Comparison of ENCODE assay signal across 10 cellular contexts in the genomic region with DNA sequence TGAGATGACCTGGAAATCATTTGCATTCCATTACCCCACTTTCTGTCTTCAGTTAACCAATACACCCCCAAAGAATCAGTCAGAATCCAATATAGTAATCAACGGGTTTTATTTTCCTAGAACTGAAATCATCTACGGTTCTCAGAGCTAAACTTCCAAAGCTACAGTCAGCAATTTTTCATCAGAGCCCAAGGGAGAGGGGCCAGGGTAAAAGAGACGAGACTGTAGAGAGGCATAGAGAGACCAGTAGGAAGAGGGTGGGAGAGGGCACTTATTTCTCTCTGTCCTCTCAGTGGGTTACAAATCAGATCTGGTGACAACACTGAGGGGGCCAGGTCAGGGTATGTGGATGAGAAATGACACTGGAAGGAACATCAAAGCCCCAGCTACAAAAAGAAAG. TPM values are rescaled to one million over a fixed set of nuclear protein-coding genes. Genes with fewer than 3 reads are reported as not detected.
DNase-seq lines count a peak whose midpoint lies in the region; ATAC-seq and TF ChIP-seq lines count a peak whose summit lies in the region.
"Had no signal": no experiment of that assay in that cellular context is flagged by ENCODE, and none has a peak within 500 bp of the region (broad histone marks: within the 10 kb centered on the region; RNA-seq: fewer than 3 reads in every experiment).

No MANE protein-coding gene starts in this region.

- TF ChIP-seq CTCF in Panc1 (IDR thresholded peaks at IDR 0.05) (no peak), endothelial cell (IDR thresholded peaks at IDR 0.05; ENCODE audit: unreplicated experiment) (no peak), gastrocnemius medialis (IDR thresholded peaks at IDR 0.05 in 4 of 5, conservative IDR thresholded peaks at IDR 0.05 in 1 of 5) (no peak), brain microvascular endothelial cell (IDR thresholded peaks at IDR 0.05; ENCODE audit: low read depth, low read length, missing control alignments) (no peak)

- peaks cover 11% of the 10 kb centered on the region for H3K27me3 Mint-ChIP-seq in endothelial cell (ENCODE audit: unreplicated experiment)

- CTCF ChIA-PET in Panc1 (lab: Charles Lee): no interaction called here

- in situ Hi-C loops in Panc1 (cut with HindIII; ENCODE audit: low pct_unique_long_range_greater_than_20kb, low sequenced_read_pairs): no loop called here
- in situ Hi-C loops in gastrocnemius medialis (cut with MboI; ENCODE audit: low sequenced_read_pairs in 4 of 4): loop anchor here in 1 of 4 donors (25.0 kb wide), 1 partner anchor 680 kb away; a partner anchor contains a TSS
- in situ Hi-C loops in brain microvascular endothelial cell (cut with HindIII; ENCODE audit: low pct_ligation_motif_present, low sequenced_read_pairs): no loop called here

- TF ChIP-seq POLR2A in gastrocnemius medialis (IDR thresholded peaks at IDR 0.05): no peak

- no peaks in the 10 kb centered on the region for H3K9me3 ChIP-seq in Panc1 (ENCODE audit: control insufficient read depth, insufficient read depth, low read depth, low read length)
- no peaks in the 10 kb centered on the region for H3K9me3 ChIP-seq in gastrocnemius medialis

- peaks cover 30% of the 10 kb centered on the region for H3K4me1 Mint-ChIP-seq in endothelial cell (ENCODE audit: unreplicated experiment)

- H3K4me1 ChIP-seq in Panc1 (ENCODE audit: control insufficient read depth, insufficient read depth, low read length) (peaks cover 45% of the 10 kb centered on the region), gastrocnemius medialis (peaks cover 32 to 35% of the 10 kb centered on the region in 2 donors)

- no peak for ATAC-seq in Panc1
- ATAC-seq in gastrocnemius medialis: no peak
- no peak for ATAC-seq in GM19463 (IDR thresholded peaks at IDR 0.05; ENCODE audit: unreplicated experiment)
- no peak for ATAC-seq in HG03521 (IDR thresholded peaks at IDR 0.05; ENCODE audit: unreplicated experiment)

- no peak overlapping the region for H3K4me3 ChIP-seq in Panc1 (ENCODE audit: low read depth in 2 of 2, low read length in 2 of 2)
- H3K4me3 ChIP-seq in gastrocnemius medialis: peak overlapping the region in 2 of 4 donors; percentile 78 to 94
- H3K4me3 ChIP-seq in brain microvascular endothelial cell (ENCODE audit: low read depth, low read length): no peak overlapping the region

- no peaks in the 10 kb centered on the region for H3K9me3 Mint-ChIP-seq in endothelial cell (ENCODE audit: unreplicated experiment)

- H3K27ac ChIP-seq in Panc1 (ENCODE audit: low read length) (peak overlapping the region; percentile 93), gastrocnemius medialis (peak overlapping the region; percentile 87 to 99 (median 92)), brain microvascular endothelial cell (no peak overlapping the region)

- intact Hi-C loops in Panc1 (cut with micrococcal nuclease; ENCODE audit: unreplicated experiment) (no loop called here), gastrocnemius medialis (cut with DNase I; ENCODE audit: low total_unique reads) (loop anchor here (5.0 to 10.0 kb wide), 3 partner anchors 80 to 617 kb away; a partner anchor contains a TSS)

- H3K36me3 ChIP-seq in Panc1 (ENCODE audit: control insufficient read depth, insufficient read depth, low read length) (peaks cover 21% of the 10 kb centered on the region), gastrocnemius medialis (peaks cover 0 to 40% of the 10 kb centered on the region in 2 donors), brain microvascular endothelial cell (replicated peaks) (peaks cover 29% of the 10 kb centered on the region)

- no TSS peak for BruUV-seq in Panc1 (replicated peaks; lab: Mats Ljungman, UMichigan)

- peak overlapping the region; percentile 11 for H3K4me3 Mint-ChIP-seq in endothelial cell (ENCODE audit: unreplicated experiment)

- POLR2A ChIA-PET in Panc1 (lab: Charles Lee): no interaction called here

- H3K36me3 Mint-ChIP-seq in endothelial cell (ENCODE audit: low read depth, unreplicated experiment): peaks cover 33% of the 10 kb centered on the region

- H3K27ac Mint-ChIP-seq in endothelial cell (ENCODE audit: unreplicated experiment): peak overlapping the region; percentile 98

- DNase-seq in H4 (ENCODE audit: low spot score): peak; percentile 2
- DNase-seq in Panc1 (ENCODE audit: low read depth, low spot score): no peak
- no peak for DNase-seq in endothelial cell (ENCODE audit: low spot score)
- no peak for DNase-seq in gastrocnemius medialis
- DNase-seq in anterior cingulate cortex (lab: John Stamatoyannopoulos, UW): no peak
- no peak for DNase-seq in brain microvascular endothelial cell
- DNase-seq: amniotic stem cell; stimulated activated CD4-positive, alpha-beta T cell treated with anti-CD3 and anti-CD28 coated beads, Interleukin-12 subunit alpha, Interleukin-12 subunit beta, amount 100 ng/mL, for 4 hours had no signal

- H3K27me3 ChIP-seq in Panc1 (ENCODE audit: control insufficient read depth, insufficient read depth, low read length) (no peaks in the 10 kb centered on the region), gastrocnemius medialis (no peaks in the 10 kb centered on the region), brain microvascular endothelial cell (replicated peaks) (no peaks in the 10 kb centered on the region)

RNA-seq across cellular contexts. Expression of a gene that starts 1.1 kb away (rescaled TPM):
- 82.2 and 96.3 TPM in 2 replicates for total RNA-seq in H4 (2014; rRNA removed; shearing (Covaris generic))
- total RNA-seq in Panc1 (2021; ENCODE audit: unreplicated experiment) (80.4 TPM), endothelial cell (ENCODE audit: unreplicated experiment) (26.7 TPM), gastrocnemius medialis (100 to 1,000 TPM in 3 of 4 donors, 10 to 100 TPM in 1; 54.9 to 121 (median 102) TPM)
- 109 TPM for polyA plus RNA-seq in Panc1 (2012; ENCODE audit: insufficient read length)

RNA-seq across cellular contexts. Expression of a gene that starts 9.5 kb away (rescaled TPM):
- 168 and 173 TPM in 2 replicates for total RNA-seq in H4 (2014; rRNA removed; shearing (Covaris generic))
- total RNA-seq in Panc1 (2021; ENCODE audit: unreplicated experiment) (325 TPM), endothelial cell (ENCODE audit: unreplicated experiment) (175 TPM), gastrocnemius medialis (100 to 1,000 TPM; 154 to 281 (median 240) TPM)
- polyA plus RNA-seq in Panc1 (2012; ENCODE audit: insufficient read length): 302 TPM

RNA-seq across cellular contexts. Expression of a gene that starts 13.5 kb away (rescaled TPM):
- total RNA-seq in H4 (2014; rRNA removed; shearing (Covaris generic)): 22.2 and 27.0 TPM in 2 replicates
- total RNA-seq in Panc1 (2021; ENCODE audit: unreplicated experiment) (40.6 TPM), endothelial cell (ENCODE audit: unreplicated experiment) (33.4 TPM), gastrocnemius medialis (10 to 100 TPM in 3 of 4 donors, 1 to 10 TPM in 1; 9.5 to 16.4 (median 15.1) TPM)
- 26.9 TPM for polyA plus RNA-seq in Panc1 (2012; ENCODE audit: insufficient read length)

RNA-seq across cellular contexts. Expression of a gene that starts 13.7 kb away (rescaled TPM):
- total RNA-seq in H4 (2014; rRNA removed; shearing (Covaris generic)): 11.6 and 20.0 TPM in 2 replicates
- total RNA-seq in Panc1 (2021; ENCODE audit: unreplicated experiment) (32.8 TPM), endothelial cell (ENCODE audit: unreplicated experiment) (19.3 TPM), gastrocnemius medialis (10 to 100 TPM; 12.9 to 28.0 (median 17.6) TPM)
- polyA plus RNA-seq in Panc1 (2012; ENCODE audit: insufficient read length): 37.7 TPM

RNA-seq across cellular contexts. Expression of a gene that starts 25.3 kb away (rescaled TPM):
- total RNA-seq in H4 (2014; rRNA removed; shearing (Covaris generic)): 22.2 and 36.2 TPM in 2 replicates
- 78.5 TPM for total RNA-seq in Panc1 (2021; ENCODE audit: unreplicated experiment)
- 61.8 TPM for polyA plus RNA-seq in Panc1 (2012; ENCODE audit: insufficient read length)
- 91.9 TPM for total RNA-seq in endothelial cell (ENCODE audit: unreplicated experiment)
- 10 to 100 TPM; 42.8 to 62.3 (median 46.5) TPM for total RNA-seq in gastrocnemius medialis
